1 cellular context compared by ENCODE assay signal in the genomic region with DNA sequence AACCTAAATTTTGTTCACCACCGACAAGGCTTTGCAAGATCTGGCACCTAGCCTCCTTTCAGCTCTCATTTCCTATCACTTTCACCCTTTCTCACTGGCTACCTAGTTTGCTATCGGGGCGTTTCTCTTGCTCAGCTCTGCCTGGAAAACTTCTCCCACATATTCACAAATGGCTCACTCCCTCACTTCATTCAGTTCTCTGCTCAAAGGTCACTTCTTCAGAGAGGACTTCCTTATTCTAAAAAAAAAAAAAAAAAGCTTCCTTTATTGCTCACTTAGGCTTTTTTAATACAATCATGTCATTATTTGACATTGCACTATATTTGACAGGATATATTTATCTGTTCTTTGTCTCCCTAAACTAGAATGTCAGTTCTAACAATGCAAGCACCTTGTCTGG.
TF ChIP-seq lines count a peak whose summit lies in the region.

No MANE protein-coding gene starts in this region.

TF ChIP-seq in K562, 482 proteins besides CTCF, POLR2A, EP300 and RAD21:
- no peak for TF ChIP-seq TRIM24 (IDR thresholded peaks at IDR 0.05)
- TF ChIP-seq ZNF431 (CRISPR knock-in tag; IDR thresholded peaks at IDR 0.05), result no peak
- no peak for TF ChIP-seq ZFP36 (IDR thresholded peaks at IDR 0.05; ENCODE audit: low read depth, low read length, partially characterized antibody)
- TF ChIP-seq CGGBP1 (CRISPR knock-in tag; IDR thresholded peaks at IDR 0.05), result no peak
- TF ChIP-seq MAFK (IDR thresholded peaks at IDR 0.05; ENCODE audit: low read length), result no peak
- TF ChIP-seq DPF2 (IDR thresholded peaks at IDR 0.05), result no peak
- TF ChIP-seq STAT5B (CRISPR knock-in tag; IDR thresholded peaks at IDR 0.05), result no peak
- no peak for TF ChIP-seq XRCC5 (IDR thresholded peaks at IDR 0.05; ENCODE audit: low read depth, low read length)
- TF ChIP-seq, protein P1, sequence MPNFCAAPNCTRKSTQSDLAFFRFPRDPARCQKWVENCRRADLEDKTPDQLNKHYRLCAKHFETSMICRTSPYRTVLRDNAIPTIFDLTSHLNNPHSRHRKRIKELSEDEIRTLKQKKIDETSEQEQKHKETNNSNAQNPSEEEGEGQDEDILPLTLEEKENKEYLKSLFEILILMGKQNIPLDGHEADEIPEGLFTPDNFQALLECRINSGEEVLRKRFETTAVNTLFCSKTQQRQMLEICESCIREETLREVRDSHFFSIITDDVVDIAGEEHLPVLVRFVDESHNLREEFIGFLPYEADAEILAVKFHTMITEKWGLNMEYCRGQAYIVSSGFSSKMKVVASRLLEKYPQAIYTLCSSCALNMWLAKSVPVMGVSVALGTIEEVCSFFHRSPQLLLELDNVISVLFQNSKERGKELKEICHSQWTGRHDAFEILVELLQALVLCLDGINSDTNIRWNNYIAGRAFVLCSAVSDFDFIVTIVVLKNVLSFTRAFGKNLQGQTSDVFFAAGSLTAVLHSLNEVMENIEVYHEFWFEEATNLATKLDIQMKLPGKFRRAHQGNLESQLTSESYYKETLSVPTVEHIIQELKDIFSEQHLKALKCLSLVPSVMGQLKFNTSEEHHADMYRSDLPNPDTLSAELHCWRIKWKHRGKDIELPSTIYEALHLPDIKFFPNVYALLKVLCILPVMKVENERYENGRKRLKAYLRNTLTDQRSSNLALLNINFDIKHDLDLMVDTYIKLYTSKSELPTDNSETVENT (CRISPR knock-in tag; IDR thresholded peaks at IDR 0.05), result no peak
- TF ChIP-seq TEAD1 (CRISPR knock-in tag; IDR thresholded peaks at IDR 0.05), result no peak
- TF ChIP-seq GATAD2A (IDR thresholded peaks at IDR 0.05), result no peak
- no peak for TF ChIP-seq PYGO2 (tag; IDR thresholded peaks at IDR 0.05)
- TF ChIP-seq, protein P2, sequence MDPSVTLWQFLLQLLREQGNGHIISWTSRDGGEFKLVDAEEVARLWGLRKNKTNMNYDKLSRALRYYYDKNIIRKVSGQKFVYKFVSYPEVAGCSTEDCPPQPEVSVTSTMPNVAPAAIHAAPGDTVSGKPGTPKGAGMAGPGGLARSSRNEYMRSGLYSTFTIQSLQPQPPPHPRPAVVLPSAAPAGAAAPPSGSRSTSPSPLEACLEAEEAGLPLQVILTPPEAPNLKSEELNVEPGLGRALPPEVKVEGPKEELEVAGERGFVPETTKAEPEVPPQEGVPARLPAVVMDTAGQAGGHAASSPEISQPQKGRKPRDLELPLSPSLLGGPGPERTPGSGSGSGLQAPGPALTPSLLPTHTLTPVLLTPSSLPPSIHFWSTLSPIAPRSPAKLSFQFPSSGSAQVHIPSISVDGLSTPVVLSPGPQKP (CRISPR knock-in tag; IDR thresholded peaks at IDR 0.05), result no peak
TF ChIP-seq in K562: peak in this region for 0.
